1 cellular context compared by ENCODE assay signal in the genomic region with DNA sequence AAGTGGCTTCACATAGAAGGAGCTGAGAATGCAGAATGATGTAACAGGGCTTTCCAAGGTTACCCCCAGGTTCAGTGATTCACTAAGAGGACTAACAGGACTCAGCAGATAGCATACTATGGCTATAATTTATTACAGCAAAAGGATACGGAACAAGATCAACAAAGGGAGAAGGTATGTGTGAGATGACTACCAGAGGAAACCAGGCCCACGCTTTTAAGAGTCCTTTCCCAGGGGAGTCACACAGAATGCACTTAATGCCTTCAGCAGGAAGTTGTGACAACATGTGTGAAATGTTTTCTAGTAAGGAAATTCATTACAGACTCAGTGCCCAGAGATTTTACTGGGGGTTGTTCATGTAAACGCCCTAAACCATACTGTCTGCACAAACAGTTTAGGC.
TF ChIP-seq lines count a peak whose summit lies in the region.

No MANE protein-coding gene starts in this region.

TF ChIP-seq in endothelial cell of umbilical vein, 7 proteins besides CTCF, POLR2A, EP300 and RAD21 (continued from another document):
- no peak for TF ChIP-seq EZH2 (IDR thresholded peaks at IDR 0.05; ENCODE audit: borderline replicate concordance, low read depth, low read length, severe bottlenecking)
- no peak for TF ChIP-seq JUN (IDR thresholded peaks at IDR 0.05; ENCODE audit: borderline replicate concordance, insufficient read depth, insufficient read length, low read depth)
